9 cellular contexts compared by ENCODE assay signal in genomic region chr17:2710075-2710803, GRCh38. TPM values are rescaled to one million over a fixed set of nuclear protein-coding genes. Genes with fewer than 3 reads are reported as not detected.
DNase-seq lines count a peak whose midpoint lies in the region; ATAC-seq, FAIRE-seq and TF ChIP-seq lines count a peak whose summit lies in the region.
"Had no signal": no experiment of that assay in that cellular context is flagged by ENCODE, and none has a peak within 500 bp of the region (broad histone marks: within the 10 kb centered on the region; RNA-seq: fewer than 3 reads in every experiment).

No MANE protein-coding gene starts in this region.

- no peaks in the 10 kb centered on the region for H3K27me3 ChIP-seq in CD8-positive, alpha-beta T cell (ENCODE audit: insufficient read depth, low read length)
- no peaks in the 10 kb centered on the region for H3K27me3 ChIP-seq in MG63
- no peaks in the 10 kb centered on the region for H3K27me3 ChIP-seq in duodenal mucosa (ENCODE audit: control insufficient read depth in 1 of 2, insufficient read depth in 2 of 2, low read length in 2 of 2)
- H3K27me3 ChIP-seq in neural cell (ENCODE audit: insufficient read depth, low read depth, low read length) = no peaks in the 10 kb centered on the region

- no peaks in the 10 kb centered on the region for H3K9me3 Mint-ChIP-seq in CD8-positive, alpha-beta T cell

- H3K4me3 Mint-ChIP-seq in CD8-positive, alpha-beta T cell = peak overlapping the region; percentile 88

- peaks cover 4% of the 10 kb centered on the region for H3K36me3 Mint-ChIP-seq in CD8-positive, alpha-beta T cell

- H3K27ac ChIP-seq in CD8-positive, alpha-beta T cell (ENCODE audit: low read depth, low read length) = no peak overlapping the region
- H3K27ac ChIP-seq in duodenal mucosa (ENCODE audit: low read depth, low read length) = peak overlapping the region; percentile 71
- H3K27ac ChIP-seq in neural cell (ENCODE audit: low read length) = no peak overlapping the region

- CTCF ChIA-PET in CD8-positive, alpha-beta T cell (lab: Charles Lee) = interaction anchor here (1.2 kb wide), 1 partner anchor 25 kb away, joined by 3 read pairs; no protein-coding TSS in a partner anchor

- no peak overlapping the region for H2AFZ ChIP-seq in neural cell (ENCODE audit: low read depth, low read length)

- no peak for TF ChIP-seq RAD21 in neural cell (conservative IDR thresholded peaks at IDR 0.05)

- peak overlapping the region; percentile 68 for H3K4me2 ChIP-seq in neural cell (ENCODE audit: low read length)

- no peak for TF ChIP-seq CTCF in CD8-positive, alpha-beta T cell (IDR thresholded peaks at IDR 0.05)
- no peak for TF ChIP-seq CTCF in neural cell (IDR thresholded peaks at IDR 0.05; ENCODE audit: poor library complexity, severe bottlenecking)

- H3K4me1 ChIP-seq in CD8-positive, alpha-beta T cell (ENCODE audit: insufficient read depth, low read length) = peaks cover 45% of the 10 kb centered on the region
- H3K4me1 ChIP-seq in duodenal mucosa (ENCODE audit: control insufficient read depth in 1 of 2, insufficient read depth in 2 of 2, low read length in 2 of 2) = peaks cover 44 to 56% of the 10 kb centered on the region in 2 donors

- H3K4me1 Mint-ChIP-seq in CD8-positive, alpha-beta T cell (ENCODE audit: low read depth) = peaks cover 39% of the 10 kb centered on the region

- no peaks in the 10 kb centered on the region for H3K27me3 Mint-ChIP-seq in CD8-positive, alpha-beta T cell (ENCODE audit: low read depth)

- peak overlapping the region; percentile 84 for H3K4me3 ChIP-seq in CD8-positive, alpha-beta T cell (ENCODE audit: low read depth, low read length)
- H3K4me3 ChIP-seq in MG63 (peak overlapping the region; percentile 65), duodenal mucosa (ENCODE audit: low read depth in 1 of 2, low read length in 2 of 2) (peak overlapping the region; percentile 82 to 89), neural cell (ENCODE audit: low read length) (peak overlapping the region; percentile 84)

- no peak for FAIRE-seq in HTR-8/SVneo (lab: Jason Lieb, UNC)
- FAIRE-seq: islet of Langerhans had no signal

- TF ChIP-seq EP300 in neural cell (conservative IDR thresholded peaks at IDR 0.05; ENCODE audit: poor library complexity, severe bottlenecking) = no peak

- ATAC-seq in CD8-positive, alpha-beta T cell = no peak

- H3K27ac Mint-ChIP-seq in CD8-positive, alpha-beta T cell = peak overlapping the region; percentile 77

- H3K36me3 ChIP-seq in CD8-positive, alpha-beta T cell (ENCODE audit: insufficient read depth, low read length) = no peaks in the 10 kb centered on the region
- no peaks in the 10 kb centered on the region for H3K36me3 ChIP-seq in MG63
- no peaks in the 10 kb centered on the region for H3K36me3 ChIP-seq in duodenal mucosa (ENCODE audit: control insufficient read depth in 1 of 2, insufficient read depth in 2 of 2, low read length in 2 of 2)
- H3K36me3 ChIP-seq in neural cell (ENCODE audit: insufficient read depth, low read length) = no peaks in the 10 kb centered on the region

- intact Hi-C loops in CD8-positive, alpha-beta T cell (cut with DNase I, micrococcal nuclease) = loop anchor here in 1 of 2 experiments (1.0 to 10.0 kb wide), 3 partner anchors 36 to 405 kb away; partner anchors contain the start of genes MNT, SMG6 and SRR
- intact Hi-C loops in head of caudate nucleus (cut with DNase I) = loop anchor here (10.0 kb wide), 1 partner anchor 115 kb away; the partner anchor contains the start of gene PAFAH1B1

- no peaks in the 10 kb centered on the region for H3K9me3 ChIP-seq in CD8-positive, alpha-beta T cell (ENCODE audit: low read length)
- no peaks in the 10 kb centered on the region for H3K9me3 ChIP-seq in MG63
- H3K9me3 ChIP-seq in duodenal mucosa (ENCODE audit: control insufficient read depth in 1 of 2, low read length in 2 of 2) = no peaks in the 10 kb centered on the region
- H3K9me3 ChIP-seq in neural cell (ENCODE audit: low read length) = no peaks in the 10 kb centered on the region

- H3K9ac ChIP-seq in duodenal mucosa (ENCODE audit: low read depth in 1 of 2, low read length in 2 of 2) = peak overlapping the region; percentile 77 to 81
- H3K9ac ChIP-seq in neural cell (ENCODE audit: low read length) = peak overlapping the region; percentile 62

- no peaks in the 10 kb centered on the region for H4K20me1 ChIP-seq in neural cell (ENCODE audit: insufficient read depth)

- H3K79me2 ChIP-seq in neural cell (replicated peaks; ENCODE audit: insufficient read depth, low read length) = peaks cover 2% of the 10 kb centered on the region

- DNase-seq in CD8-positive, alpha-beta T cell = no peak
- DNase-seq in MG63 (no peak), NCI-H2029 treated with DMSO at 0.1 percent for 48 hours (lab: John Stamatoyannopoulos, UW) (no peak), NCI-H2171 (lab: John Stamatoyannopoulos, UW) (no peak), HTR-8/SVneo (ENCODE audit: insufficient read length, low spot score) (no peak), head of caudate nucleus (no peak)

- POLR2A ChIA-PET in CD8-positive, alpha-beta T cell (lab: Charles Lee) = interaction anchor here (1.2 kb wide), 1 partner anchor 24 kb away, joined by 3 read pairs; no protein-coding TSS in a partner anchor

- H3K9me2 ChIP-seq in neural cell (ENCODE audit: insufficient read depth, low read length) = no peaks in the 10 kb centered on the region

- H3F3A ChIP-seq in neural cell (ENCODE audit: insufficient read depth, low read length, poor library complexity, severe bottlenecking) = no peaks in the 10 kb centered on the region

TF ChIP-seq in neural cell, 6 proteins besides CTCF, POLR2A, EP300 and RAD21:
- TF ChIP-seq POLR2AphosphoS5 (IDR thresholded peaks at IDR 0.05) (no peak), EZH2 (IDR thresholded peaks at IDR 0.05; ENCODE audit: borderline replicate concordance, insufficient read depth, low read length, poor library complexity, severe bottlenecking) (no peak), TAF1 (IDR thresholded peaks at IDR 0.05; ENCODE audit: low read depth) (no peak), SMC3 (conservative IDR thresholded peaks at IDR 0.05; ENCODE audit: poor library complexity) (no peak), MXI1 (conservative IDR thresholded peaks at IDR 0.05; ENCODE audit: poor library complexity, severe bottlenecking) (no peak), REST (IDR thresholded peaks at IDR 0.05; ENCODE audit: borderline replicate concordance) (no peak)

RNA-seq across cellular contexts. Expression of gene CLUH, which starts 1.3 kb away (rescaled TPM):
- total RNA-seq in CD8-positive, alpha-beta T cell = 10 to 100 TPM; 50.8 to 51.1 TPM
- total RNA-seq in MG63 (2014; rRNA removed; shearing (Covaris generic); ENCODE audit: low replicate concordance) = 44.7 and 63.8 TPM in 2 replicates
- 18.6 and 47.5 TPM in 2 replicates for polyA plus RNA-seq in neural cell
- 31.8 and 44.8 TPM in 2 replicates for polyA minus RNA-seq in neural cell

RNA-seq across cellular contexts. Expression of gene CCDC92B, which starts 39.2 kb away (rescaled TPM):
- total RNA-seq in CD8-positive, alpha-beta T cell = under 1 TPM in 1 of 2 experiments, not detected in 1; 0.08 TPM
- total RNA-seq in MG63 (2014; rRNA removed; shearing (Covaris generic); ENCODE audit: low replicate concordance) = not detected in 2 replicates
- polyA plus RNA-seq in neural cell = 0.32 and 1.2 TPM in 2 replicates
- 1.7 and 2.4 TPM in 2 replicates for polyA minus RNA-seq in neural cell
